ENCODE assay signal across 16 cellular contexts in the genomic region with DNA sequence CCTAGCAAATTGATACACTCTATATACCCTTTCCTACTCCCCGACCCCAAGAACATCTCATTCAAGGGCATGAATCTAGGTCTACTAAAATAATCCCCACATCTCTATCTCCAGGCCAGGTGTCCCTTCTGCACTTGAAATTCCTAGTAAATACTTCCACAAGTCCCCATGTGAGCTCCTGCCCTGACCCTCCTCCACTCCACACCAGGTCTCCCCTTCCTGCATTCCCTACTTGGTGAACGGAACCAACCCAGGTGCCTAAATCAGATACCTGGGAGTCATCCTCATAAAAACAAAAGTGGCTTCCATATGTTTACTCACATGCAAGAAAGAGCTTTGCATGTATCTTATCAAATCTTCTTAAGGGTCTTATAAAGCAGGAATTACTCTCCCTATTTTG.
A peak's percentile ranks its signal among the peaks of the same experiment; 100 is the strongest.
DNase-seq lines count a peak whose midpoint lies in the region; ATAC-seq and TF ChIP-seq lines count a peak whose summit lies in the region.
"Had no signal": no experiment of that assay in that cellular context is flagged by ENCODE, and none has a peak within 500 bp of the region (broad histone marks: within the 10 kb centered on the region; RNA-seq: fewer than 3 reads in every experiment).

No MANE protein-coding gene starts in this region.

- H3K4me2 ChIP-seq in mesenchymal stem cell (ENCODE audit: low read length, poor library complexity, severe bottlenecking): no peak overlapping the region

- H3K27ac Mint-ChIP-seq in CD4-positive, CD25-positive, alpha-beta regulatory T cell: peak overlapping the region; percentile 53 to 68 (median 54)
- H3K27ac Mint-ChIP-seq in activated T-helper 1 cell treated with anti-CD3 and anti-CD28 coated beads, Interleukin-12 subunit alpha, Interleukin-12 subunit beta, Interleukin-2, Interleukin-4 antibody, amounts not matched to agents 30 ng/mL and 10 ng/mL and 1 ng/mL, durations not matched to agents 14 hours and 24 hours and 36 hours: peak overlapping the region; percentile 61

- WGBS in mesenchymal stem cell: 90% methylated on average over 2 of the region's 2 CpGs
- WGBS in esophagus squamous epithelium, 2 donors: 88 to 98% methylated on average over 2 of the region's 2 CpGs

- peaks cover 18% of the 10 kb centered on the region for H3K79me1 ChIP-seq in mesenchymal stem cell (replicated peaks; ENCODE audit: low read length, poor library complexity, severe bottlenecking)

- no peaks in the 10 kb centered on the region for H3K9me3 Mint-ChIP-seq in CD4-positive, CD25-positive, alpha-beta regulatory T cell
- peaks cover 3% of the 10 kb centered on the region for H3K9me3 Mint-ChIP-seq in activated T-helper 1 cell treated with anti-CD3 and anti-CD28 coated beads, Interleukin-12 subunit alpha, Interleukin-12 subunit beta, Interleukin-2, Interleukin-4 antibody, amounts not matched to agents 30 ng/mL and 10 ng/mL and 1 ng/mL, durations not matched to agents 14 hours and 24 hours and 36 hours

- peak overlapping the region; percentile 70 for H2BK5ac ChIP-seq in mesenchymal stem cell (ENCODE audit: low read depth, low read length, poor library complexity, severe bottlenecking)

- peaks cover 28% of the 10 kb centered on the region for H3K36me3 Mint-ChIP-seq in CD4-positive, CD25-positive, alpha-beta regulatory T cell
- peaks cover 37% of the 10 kb centered on the region for H3K36me3 Mint-ChIP-seq in activated T-helper 1 cell treated with anti-CD3 and anti-CD28 coated beads, Interleukin-12 subunit alpha, Interleukin-12 subunit beta, Interleukin-2, Interleukin-4 antibody, amounts not matched to agents 30 ng/mL and 10 ng/mL and 1 ng/mL, durations not matched to agents 14 hours and 24 hours and 36 hours (ENCODE audit: low read depth)

- DNase-seq in CD4-positive, CD25-positive, alpha-beta regulatory T cell: no peak
- DNase-seq in H7 (peak; percentile 56), mesenchymal stem cell (no peak), NOMO-1 (lab: John Stamatoyannopoulos, UW; ENCODE audit: unreplicated experiment in 2 of 2) (no peak), esophagus squamous epithelium (lab: John Stamatoyannopoulos, UW) (no peak)
- no peak for DNase-seq in activated T-helper 1 cell treated with anti-CD3 and anti-CD28 coated beads, Interleukin-12 subunit alpha, Interleukin-12 subunit beta, Interleukin-2, Interleukin-4 antibody, amounts not matched to agents 30 ng/mL and 10 ng/mL and 1 ng/mL, durations not matched to agents 14 hours and 24 hours and 36 hours (ENCODE audit: low spot score)
- no peak for DNase-seq in stimulated activated CD4-positive, alpha-beta T cell treated with anti-CD3 and anti-CD28 coated beads, Interleukin-4, amount 100 ng/mL, for 24 hours
- DNase-seq: NCI-H2171; NK-92 treated with Interleukin-12 subunit alpha and Interleukin-12 subunit beta, amount 100 ng/mL, for 24 hours; right cardiac atrium; SJCRH30; stimulated activated naive CD4-positive, alpha-beta T cell treated with Interleukin-2 at 50 U/mL for 16 hours; uterus had no signal

- H4K8ac ChIP-seq in mesenchymal stem cell (ENCODE audit: low read length): no peak overlapping the region

- no peak for TF ChIP-seq POLR2A in esophagus squamous epithelium (IDR thresholded peaks at IDR 0.05)

- H3K18ac ChIP-seq in mesenchymal stem cell (ENCODE audit: low read depth in 1 of 2, low read length in 2 of 2): no peak overlapping the region

- peak overlapping the region in 2 of 4 donors; percentile 21 to 71 for H3K4me3 Mint-ChIP-seq in CD4-positive, CD25-positive, alpha-beta regulatory T cell
- no peak overlapping the region for H3K4me3 Mint-ChIP-seq in activated T-helper 1 cell treated with anti-CD3 and anti-CD28 coated beads, Interleukin-12 subunit alpha, Interleukin-12 subunit beta, Interleukin-2, Interleukin-4 antibody, amounts not matched to agents 30 ng/mL and 10 ng/mL and 1 ng/mL, durations not matched to agents 14 hours and 24 hours and 36 hours

- peaks cover 31 to 60% (median 38%) of the 10 kb centered on the region in 4 donors for H3K4me1 Mint-ChIP-seq in CD4-positive, CD25-positive, alpha-beta regulatory T cell
- peaks cover 49% of the 10 kb centered on the region for H3K4me1 Mint-ChIP-seq in activated T-helper 1 cell treated with anti-CD3 and anti-CD28 coated beads, Interleukin-12 subunit alpha, Interleukin-12 subunit beta, Interleukin-2, Interleukin-4 antibody, amounts not matched to agents 30 ng/mL and 10 ng/mL and 1 ng/mL, durations not matched to agents 14 hours and 24 hours and 36 hours (ENCODE audit: low read depth)

- H2BK12ac ChIP-seq in mesenchymal stem cell (ENCODE audit: low read length in 2 of 2): no peak overlapping the region

- H3K9me3 ChIP-seq in CD4-positive, CD25-positive, alpha-beta regulatory T cell (ENCODE audit: control insufficient read depth in 2 of 2, low read length in 2 of 2): no peaks in the 10 kb centered on the region
- no peaks in the 10 kb centered on the region for H3K9me3 ChIP-seq in mesenchymal stem cell (ENCODE audit: control insufficient read depth, low read length)
- no peaks in the 10 kb centered on the region for H3K9me3 ChIP-seq in esophagus squamous epithelium
- H3K9me3 ChIP-seq: SJCRH30, uterus had no signal

- H4K91ac ChIP-seq in mesenchymal stem cell (ENCODE audit: low read length): no peak overlapping the region

- no peaks in the 10 kb centered on the region for H3K27me3 Mint-ChIP-seq in CD4-positive, CD25-positive, alpha-beta regulatory T cell
- H3K27me3 Mint-ChIP-seq in activated T-helper 1 cell treated with anti-CD3 and anti-CD28 coated beads, Interleukin-12 subunit alpha, Interleukin-12 subunit beta, Interleukin-2, Interleukin-4 antibody, amounts not matched to agents 30 ng/mL and 10 ng/mL and 1 ng/mL, durations not matched to agents 14 hours and 24 hours and 36 hours (ENCODE audit: insufficient read depth): no peaks in the 10 kb centered on the region

- intact Hi-C loops in activated T-helper 1 cell treated with anti-CD3 and anti-CD28 coated beads, Interleukin-12 subunit alpha, Interleukin-12 subunit beta, Interleukin-2, Interleukin-4 antibody, amounts not matched to agents 30 ng/mL and 10 ng/mL and 1 ng/mL, durations not matched to agents 14 hours and 24 hours and 36 hours (cut with micrococcal nuclease): loop anchor here (10.0 kb wide), 2 partner anchors 585 to 1775 kb away; no protein-coding TSS in a partner anchor
- intact Hi-C loops in esophagus squamous epithelium (cut with DNase I): no loop called here

- no peak overlapping the region for H3K4me3 ChIP-seq in CD4-positive, CD25-positive, alpha-beta regulatory T cell (ENCODE audit: low read depth, low read length)
- no peak overlapping the region for H3K4me3 ChIP-seq in H7 (ENCODE audit: insufficient read depth, low read depth, low read length)
- no peak overlapping the region for H3K4me3 ChIP-seq in mesenchymal stem cell (ENCODE audit: insufficient read depth in 1 of 2, low read depth in 1 of 2, low read length in 2 of 2)
- no peak overlapping the region for H3K4me3 ChIP-seq in esophagus squamous epithelium
- H3K4me3 ChIP-seq: SJCRH30, uterus had no signal

- H2BK15ac ChIP-seq in mesenchymal stem cell (ENCODE audit: low read depth, poor library complexity, severe bottlenecking): no peak overlapping the region

- no peak overlapping the region for H2AFZ ChIP-seq in mesenchymal stem cell (ENCODE audit: low read depth, low read length)

- H3K4ac ChIP-seq in mesenchymal stem cell (ENCODE audit: low read depth in 1 of 2, low read length in 2 of 2): peak overlapping the region in 1 of 2 experiments; percentile 2

- H3K9ac ChIP-seq in mesenchymal stem cell (ENCODE audit: low read length): no peak overlapping the region

- no peaks in the 10 kb centered on the region for H3K36me3 ChIP-seq in CD4-positive, CD25-positive, alpha-beta regulatory T cell (ENCODE audit: control insufficient read depth, insufficient read depth, low read length)
- no peaks in the 10 kb centered on the region; the same call in 1 of the 2 replicates for H3K36me3 ChIP-seq in H7 (replicated peaks; ENCODE audit: control insufficient read depth, insufficient read depth, low read length)
- H3K36me3 ChIP-seq in mesenchymal stem cell (ENCODE audit: control insufficient read depth in 1 of 2, insufficient read depth in 2 of 2, low read depth in 1 of 2, low read length in 2 of 2): no peaks in the 10 kb centered on the region
- peaks cover 0 to 34% (median 0%) of the 10 kb centered on the region in 3 donors for H3K36me3 ChIP-seq in esophagus squamous epithelium
- H3K36me3 ChIP-seq: uterus had no signal

- no peak for TF ChIP-seq CTCF in esophagus squamous epithelium (IDR thresholded peaks at IDR 0.05)

- no peak for ATAC-seq in CD4-positive, CD25-positive, alpha-beta regulatory T cell (ENCODE audit: low read depth in 2 of 2)
- no peak for ATAC-seq in GM19452 (IDR thresholded peaks at IDR 0.05; ENCODE audit: unreplicated experiment)
- ATAC-seq: right cardiac atrium had no signal

- H2AK5ac ChIP-seq in mesenchymal stem cell (ENCODE audit: low read length, severe bottlenecking): peak overlapping the region; percentile 98

- H3K4me1 ChIP-seq in CD4-positive, CD25-positive, alpha-beta regulatory T cell (ENCODE audit: control insufficient read depth, insufficient read depth, low read length, poor library complexity, severe bottlenecking): peaks cover 17% of the 10 kb centered on the region
- peaks cover 5% of the 10 kb centered on the region for H3K4me1 ChIP-seq in mesenchymal stem cell (ENCODE audit: control insufficient read depth, insufficient read depth, low read depth, low read length)
- H3K4me1 ChIP-seq in esophagus squamous epithelium: peaks cover 0 to 12% (median 0%) of the 10 kb centered on the region in 3 donors
- H3K4me1 ChIP-seq: uterus had no signal

- peak overlapping the region; percentile 1 for H2BK120ac ChIP-seq in mesenchymal stem cell (ENCODE audit: low read depth, low read length)

- H3K27ac ChIP-seq in CD4-positive, CD25-positive, alpha-beta regulatory T cell (ENCODE audit: insufficient read depth, low read length, poor library complexity, severe bottlenecking): no peak overlapping the region
- H3K27ac ChIP-seq in mesenchymal stem cell (ENCODE audit: low read length, poor library complexity, severe bottlenecking) (peak overlapping the region; percentile 91), esophagus squamous epithelium (no peak overlapping the region)
- H3K27ac ChIP-seq: C4-2B, SJCRH30, uterus, VCaP had no signal

- H3K14ac ChIP-seq in mesenchymal stem cell (ENCODE audit: low read length in 2 of 2): no peak overlapping the region

- no peak overlapping the region for H3K23ac ChIP-seq in mesenchymal stem cell (ENCODE audit: low read length in 2 of 2)

- no peaks in the 10 kb centered on the region for H3K27me3 ChIP-seq in CD4-positive, CD25-positive, alpha-beta regulatory T cell (ENCODE audit: control insufficient read depth, insufficient read depth, low read length)
- H3K27me3 ChIP-seq in H7 (ENCODE audit: control insufficient read depth, insufficient read depth, low read length) (no peaks in the 10 kb centered on the region), mesenchymal stem cell (ENCODE audit: control insufficient read depth in 1 of 2, insufficient read depth in 1 of 2, low read length in 2 of 2) (no peaks in the 10 kb centered on the region), esophagus squamous epithelium (no peaks in the 10 kb centered on the region)
- H3K27me3 ChIP-seq: SJCRH30, uterus had no signal
